ENCODE assay signal across 8 cellular contexts in genomic region chr11:68328374-68329091, GRCh38. TPM values are rescaled to one million over a fixed set of nuclear protein-coding genes. Genes with fewer than 3 reads are reported as not detected.
A peak's percentile ranks its signal among the peaks of the same experiment; 100 is the strongest.
DNase-seq lines count a peak whose midpoint lies in the region; FAIRE-seq lines count a peak whose summit lies in the region.

No MANE protein-coding gene starts in this region.

- intact Hi-C loops in activated T-helper 1 cell treated with anti-CD3 and anti-CD28 coated beads, Interleukin-12 subunit alpha, Interleukin-12 subunit beta, Interleukin-2, Interleukin-4 antibody, amounts not matched to agents 30 ng/mL and 10 ng/mL and 1 ng/mL, durations not matched to agents 14 hours and 24 hours and 36 hours (cut with micrococcal nuclease), result no loop called here

- H3K36me3 Mint-ChIP-seq in activated T-helper 1 cell treated with anti-CD3 and anti-CD28 coated beads, Interleukin-12 subunit alpha, Interleukin-12 subunit beta, Interleukin-2, Interleukin-4 antibody, amounts not matched to agents 30 ng/mL and 10 ng/mL and 1 ng/mL, durations not matched to agents 14 hours and 24 hours and 36 hours (ENCODE audit: low read depth), result no peaks in the 10 kb centered on the region

- H3K27me3 ChIP-seq in H7 (ENCODE audit: control insufficient read depth, insufficient read depth, low read length), result no peaks in the 10 kb centered on the region
- no peaks in the 10 kb centered on the region for H3K27me3 ChIP-seq in SJSA1 (replicated peaks)

- peaks cover 14% of the 10 kb centered on the region for H3K4me1 ChIP-seq in SJSA1 (replicated peaks)

- H3K4me3 Mint-ChIP-seq in activated T-helper 1 cell treated with anti-CD3 and anti-CD28 coated beads, Interleukin-12 subunit alpha, Interleukin-12 subunit beta, Interleukin-2, Interleukin-4 antibody, amounts not matched to agents 30 ng/mL and 10 ng/mL and 1 ng/mL, durations not matched to agents 14 hours and 24 hours and 36 hours, result no peak overlapping the region

- no peak for FAIRE-seq in RCC 7860 (lab: Jason Lieb, UNC)

- H3K36me3 ChIP-seq in H7 (replicated peaks; ENCODE audit: control insufficient read depth, insufficient read depth, low read length) (no peaks in the 10 kb centered on the region), SJSA1 (no peaks in the 10 kb centered on the region)

- H3K27me3 Mint-ChIP-seq in activated T-helper 1 cell treated with anti-CD3 and anti-CD28 coated beads, Interleukin-12 subunit alpha, Interleukin-12 subunit beta, Interleukin-2, Interleukin-4 antibody, amounts not matched to agents 30 ng/mL and 10 ng/mL and 1 ng/mL, durations not matched to agents 14 hours and 24 hours and 36 hours (ENCODE audit: insufficient read depth), result no peaks in the 10 kb centered on the region

- H3K4me3 ChIP-seq in H7 (ENCODE audit: insufficient read depth, low read depth, low read length) (no peak overlapping the region), SJSA1 (no peak overlapping the region)

- no peak overlapping the region for H3K27ac ChIP-seq in SJSA1

- H3K9me3 ChIP-seq in SJSA1 (replicated peaks), result no peaks in the 10 kb centered on the region

- peaks cover 58% of the 10 kb centered on the region for H3K4me1 Mint-ChIP-seq in activated T-helper 1 cell treated with anti-CD3 and anti-CD28 coated beads, Interleukin-12 subunit alpha, Interleukin-12 subunit beta, Interleukin-2, Interleukin-4 antibody, amounts not matched to agents 30 ng/mL and 10 ng/mL and 1 ng/mL, durations not matched to agents 14 hours and 24 hours and 36 hours (ENCODE audit: low read depth)

- no peaks in the 10 kb centered on the region for H3K9me3 Mint-ChIP-seq in activated T-helper 1 cell treated with anti-CD3 and anti-CD28 coated beads, Interleukin-12 subunit alpha, Interleukin-12 subunit beta, Interleukin-2, Interleukin-4 antibody, amounts not matched to agents 30 ng/mL and 10 ng/mL and 1 ng/mL, durations not matched to agents 14 hours and 24 hours and 36 hours

- DNase-seq in H7 (peak; percentile 84), SJSA1 (ENCODE audit: low read depth in 1 of 2, low spot score in 2 of 2) (peak; percentile 52 to 71), globus pallidus (ENCODE audit: low spot score) (peak; percentile 87), pulmonary artery endothelial cell (ENCODE audit: low read depth, low spot score) (peak; percentile 54), DMS79 (lab: John Stamatoyannopoulos, UW) (no peak), RCC 7860 (ENCODE audit: low spot score) (no peak), GM19238 (ENCODE audit: insufficient read length, low spot score) (no peak)
- DNase-seq in activated T-helper 1 cell treated with anti-CD3 and anti-CD28 coated beads, Interleukin-12 subunit alpha, Interleukin-12 subunit beta, Interleukin-2, Interleukin-4 antibody, amounts not matched to agents 30 ng/mL and 10 ng/mL and 1 ng/mL, durations not matched to agents 14 hours and 24 hours and 36 hours (ENCODE audit: low spot score), result no peak

- H3K27ac Mint-ChIP-seq in activated T-helper 1 cell treated with anti-CD3 and anti-CD28 coated beads, Interleukin-12 subunit alpha, Interleukin-12 subunit beta, Interleukin-2, Interleukin-4 antibody, amounts not matched to agents 30 ng/mL and 10 ng/mL and 1 ng/mL, durations not matched to agents 14 hours and 24 hours and 36 hours, result no peak overlapping the region

RNA-seq across cellular contexts. Expression of gene LRP5, which starts 16.1 kb away (rescaled TPM):
- 28.3 and 28.6 TPM in 2 replicates for total RNA-seq in H7 (2014; rRNA removed; shearing (Covaris generic))
- 25.8 and 32.2 TPM in 2 replicates for total RNA-seq in SJSA1 (2014; rRNA removed; shearing (Covaris generic))
- 36.7 and 45.8 TPM in 2 replicates for total RNA-seq in pulmonary artery endothelial cell
- total RNA-seq in activated T-helper 1 cell treated with anti-CD3 and anti-CD28 coated beads, Interleukin-12 subunit alpha, Interleukin-12 subunit beta, Interleukin-2, Interleukin-4 antibody, amounts not matched to agents 30 ng/mL and 10 ng/mL and 1 ng/mL, durations not matched to agents 14 hours and 24 hours and 36 hours, result 21.4 and 23.9 TPM in 2 replicates

RNA-seq across cellular contexts. Expression of gene C11orf24, which starts 56.8 kb away (rescaled TPM):
- total RNA-seq in H7 (2014; rRNA removed; shearing (Covaris generic)), result 38.4 and 47.0 TPM in 2 replicates
- total RNA-seq in SJSA1 (2014; rRNA removed; shearing (Covaris generic)), result 74.3 and 81.7 TPM in 2 replicates
- 9.7 and 11.6 TPM in 2 replicates for total RNA-seq in pulmonary artery endothelial cell
- 33.9 and 39.7 TPM in 2 replicates for total RNA-seq in activated T-helper 1 cell treated with anti-CD3 and anti-CD28 coated beads, Interleukin-12 subunit alpha, Interleukin-12 subunit beta, Interleukin-2, Interleukin-4 antibody, amounts not matched to agents 30 ng/mL and 10 ng/mL and 1 ng/mL, durations not matched to agents 14 hours and 24 hours and 36 hours

Comparison
In these comparisons a context has a peak if more than half of its experiments do, and no peak if none do; other contexts are left out.
1. DNase-seq: peak in H7 (single experiment), SJSA1 (2 of 2), globus pallidus (single experiment) and pulmonary artery endothelial cell (single experiment); none in DMS79 (single experiment), RCC 7860 (single experiment), activated T-helper 1 cell treated with anti-CD3 and anti-CD28 coated beads, Interleukin-12 subunit alpha, Interleukin-12 subunit beta, Interleukin-2, Interleukin-4 antibody, amounts not matched to agents 30 ng/mL and 10 ng/mL and 1 ng/mL, durations not matched to agents 14 hours and 24 hours and 36 hours (single experiment) and GM19238 (single experiment).